8 cellular contexts compared by ENCODE assay signal in genomic region chr2:195543902-195544894, GRCh38.
DNase-seq lines count a peak whose midpoint lies in the region; ATAC-seq and TF ChIP-seq lines count a peak whose summit lies in the region.

No MANE protein-coding gene starts in this region.

- DNase-seq in Karpas-422 = no peak
- peak; percentile 53 for DNase-seq in fibroblast of mammary gland (ENCODE audit: low read depth)
- no peak for DNase-seq in DMS 273 treated with DMSO at 0.1 percent for 48 hours (lab: John Stamatoyannopoulos, UW)
- DNase-seq in activated effector memory CD4-positive, alpha-beta T cell treated with Interleukin-2 at 50 U/mL for 16 hours = no peak
- no peak for DNase-seq in psoas muscle
- no peak for DNase-seq in NCI-H2227 treated with DMSO at 0.1 percent for 48 hours (lab: John Stamatoyannopoulos, UW)

- no peak overlapping the region for H3K9ac ChIP-seq in Karpas-422 (ENCODE audit: low read length)

- no peaks in the 10 kb centered on the region for H4K20me1 ChIP-seq in Karpas-422 (ENCODE audit: insufficient read depth, low read depth, low read length)

- ATAC-seq in GM18499 (IDR thresholded peaks at IDR 0.05; ENCODE audit: insufficient read depth, unreplicated experiment) (peak; percentile 87), GM21825 (IDR thresholded peaks at IDR 0.05; ENCODE audit: unreplicated experiment) (peak; percentile 97), psoas muscle (no peak)

- intact Hi-C loops in psoas muscle (cut with DNase I) = no loop called here

- peak overlapping the region; percentile 80 for H2AFZ ChIP-seq in Karpas-422 (ENCODE audit: low read length)

- H3K27ac ChIP-seq in Karpas-422 (ENCODE audit: low read length) (no peak overlapping the region), psoas muscle (no peak overlapping the region)

- H3K4me1 ChIP-seq in Karpas-422 (ENCODE audit: low read length) = no peaks in the 10 kb centered on the region
- no peaks in the 10 kb centered on the region for H3K4me1 ChIP-seq in psoas muscle

- TF ChIP-seq CTCF in fibroblast of mammary gland (conservative IDR thresholded peaks at IDR 0.05; ENCODE audit: control insufficient read depth, insufficient read depth, low read depth, low read length) = no peak
- TF ChIP-seq CTCF in psoas muscle (IDR thresholded peaks at IDR 0.05) = no peak

- WGBS in psoas muscle, 3 donors = 90 to 94% (median 90%) methylated on average over 11 of the region's 11 CpGs

- H3K36me3 ChIP-seq in Karpas-422 (ENCODE audit: insufficient read depth, low read length) = no peaks in the 10 kb centered on the region
- no peaks in the 10 kb centered on the region for H3K36me3 ChIP-seq in psoas muscle (ENCODE audit: insufficient read depth in 1 of 2, low read depth in 1 of 2)

- H3K4me3 ChIP-seq in Karpas-422 (ENCODE audit: low read length) (no peak overlapping the region), fibroblast of mammary gland (ENCODE audit: control insufficient read depth, low read depth, low read length) (no peak overlapping the region), psoas muscle (no peak overlapping the region)

- H3K4me2 ChIP-seq in Karpas-422 (ENCODE audit: low read depth, low read length, poor library complexity, severe bottlenecking) = no peak overlapping the region

- H3K79me2 ChIP-seq in Karpas-422 (ENCODE audit: low read length) = no peaks in the 10 kb centered on the region

- H3K9me2 ChIP-seq in Karpas-422 (replicated peaks; ENCODE audit: insufficient read depth, low read length) = no peaks in the 10 kb centered on the region

- H3K9me3 ChIP-seq in Karpas-422 (ENCODE audit: low read length) (no peaks in the 10 kb centered on the region), psoas muscle (no peaks in the 10 kb centered on the region)

- H3K27me3 ChIP-seq in Karpas-422 (ENCODE audit: low read length) (no peaks in the 10 kb centered on the region), psoas muscle (ENCODE audit: insufficient read depth in 3 of 3, low read length in 2 of 3) (no peaks in the 10 kb centered on the region)

Comparison
In these comparisons a context has a peak if more than half of its experiments do, and no peak if none do; other contexts are left out.
1. ATAC-seq: peak in GM18499 (single experiment) and GM21825 (single experiment); none in psoas muscle (0 of 4).